In genomic region chr1:59083946-59084865, GRCh38 we compare ENCODE assay signal across 1 cellular context.
A peak's percentile ranks its signal among the peaks of the same experiment; 100 is the strongest.
TF ChIP-seq lines count a peak whose summit lies in the region.

No MANE protein-coding gene starts in this region.

TF ChIP-seq in WTC11, 78 proteins besides CTCF, POLR2A, EP300 and RAD21 (continued from another document and continues in another):
- no peak for TF ChIP-seq NR2C2 (CRISPR knock-in tag; IDR thresholded peaks at IDR 0.05)
- no peak for TF ChIP-seq E2F1 (CRISPR knock-in tag; IDR thresholded peaks at IDR 0.05)
- TF ChIP-seq ZNF121 (CRISPR knock-in tag; IDR thresholded peaks at IDR 0.05), result no peak
- no peak for TF ChIP-seq NFYB (CRISPR knock-in tag; conservative IDR thresholded peaks at IDR 0.05; ENCODE audit: low read depth)
- no peak for TF ChIP-seq GRHL2 (CRISPR knock-in tag; IDR thresholded peaks at IDR 0.05; ENCODE audit: insufficient replicate concordance, severe bottlenecking)
- peak; percentile 33; the same call in 1 of the 2 replicates for TF ChIP-seq SMAD3 (CRISPR knock-in tag; IDR thresholded peaks at IDR 0.05; ENCODE audit: borderline replicate concordance)
- TF ChIP-seq CREB1 (CRISPR knock-in tag; IDR thresholded peaks at IDR 0.05), result no peak
- no peak for TF ChIP-seq TCF7 (CRISPR knock-in tag; IDR thresholded peaks at IDR 0.05; ENCODE audit: low read depth)
- no peak for TF ChIP-seq ZNF232 (CRISPR knock-in tag; IDR thresholded peaks at IDR 0.05)
- no peak for TF ChIP-seq CBFB (CRISPR knock-in tag; IDR thresholded peaks at IDR 0.05; ENCODE audit: low read depth)
- TF ChIP-seq ZNF512 (CRISPR knock-in tag; IDR thresholded peaks at IDR 0.05; ENCODE audit: borderline replicate concordance), result peak; percentile 36; the same call in 1 of the 2 replicates
- TF ChIP-seq ZBTB21 (CRISPR knock-in tag; IDR thresholded peaks at IDR 0.05; ENCODE audit: borderline replicate concordance), result 0 out of 2 replicates have a peak, but pooled peaks have one; percentile 72
- no peak for TF ChIP-seq HMGA2 (CRISPR knock-in tag; IDR thresholded peaks at IDR 0.05)
- no peak for TF ChIP-seq TP53 (CRISPR knock-in tag; IDR thresholded peaks at IDR 0.05)
- no peak for TF ChIP-seq RORB (CRISPR knock-in tag; IDR thresholded peaks at IDR 0.05)
- no peak for TF ChIP-seq IRF1 (CRISPR knock-in tag; IDR thresholded peaks at IDR 0.05)
- TF ChIP-seq GABPB1 (CRISPR knock-in tag; IDR thresholded peaks at IDR 0.05), result no peak
- no peak for TF ChIP-seq ZNF671 (CRISPR knock-in tag; IDR thresholded peaks at IDR 0.05)
- peak; percentile 30; the same call in 1 of the 2 replicates for TF ChIP-seq SP1 (CRISPR knock-in tag; conservative IDR thresholded peaks at IDR 0.05)
- no peak for TF ChIP-seq FOXP1 (CRISPR knock-in tag; IDR thresholded peaks at IDR 0.05; ENCODE audit: borderline replicate concordance)
- no peak for TF ChIP-seq JUN (CRISPR knock-in tag; IDR thresholded peaks at IDR 0.05)
- no peak for TF ChIP-seq ATF2 (CRISPR knock-in tag; IDR thresholded peaks at IDR 0.05; ENCODE audit: borderline replicate concordance, low read depth)
- TF ChIP-seq ZNF423 (CRISPR knock-in tag; IDR thresholded peaks at IDR 0.05), result 0 out of 2 replicates have a peak, but pooled peaks have one; percentile 4
- no peak for TF ChIP-seq ZNF396 (CRISPR knock-in tag; IDR thresholded peaks at IDR 0.05; ENCODE audit: borderline replicate concordance)
- TF ChIP-seq PRDM15 (CRISPR knock-in tag; IDR thresholded peaks at IDR 0.05), result no peak
- TF ChIP-seq ZNF425 (CRISPR knock-in tag; conservative IDR thresholded peaks at IDR 0.05), result no peak
- no peak for TF ChIP-seq ZNF138 (CRISPR knock-in tag; conservative IDR thresholded peaks at IDR 0.05)
- no peak for TF ChIP-seq KAT7 (CRISPR knock-in tag; IDR thresholded peaks at IDR 0.05; ENCODE audit: borderline replicate concordance)
- no peak for TF ChIP-seq CDX4 (CRISPR knock-in tag; IDR thresholded peaks at IDR 0.05; ENCODE audit: borderline replicate concordance)
- no peak for TF ChIP-seq ZMAT4 (CRISPR knock-in tag; IDR thresholded peaks at IDR 0.05)
- no peak for TF ChIP-seq SOX15 (CRISPR knock-in tag; IDR thresholded peaks at IDR 0.05)
- no peak for TF ChIP-seq ATF1 (CRISPR knock-in tag; IDR thresholded peaks at IDR 0.05)
- no peak for TF ChIP-seq ELF4 (CRISPR knock-in tag; IDR thresholded peaks at IDR 0.05; ENCODE audit: low read depth)
- TF ChIP-seq EMX1 (CRISPR knock-in tag; IDR thresholded peaks at IDR 0.05), result no peak
- no peak for TF ChIP-seq NFE2L1 (CRISPR knock-in tag; IDR thresholded peaks at IDR 0.05)
- no peak for TF ChIP-seq SMAD4 (CRISPR knock-in tag; IDR thresholded peaks at IDR 0.05)
- no peak for TF ChIP-seq CREM (CRISPR knock-in tag; IDR thresholded peaks at IDR 0.05)
- 0 out of 2 replicates have a peak, but pooled peaks have one; percentile 25 for TF ChIP-seq MYBL2 (CRISPR knock-in tag; IDR thresholded peaks at IDR 0.05)
- TF ChIP-seq HMGXB4 (CRISPR knock-in tag; IDR thresholded peaks at IDR 0.05), result no peak
- no peak for TF ChIP-seq E2F5 (CRISPR knock-in tag; IDR thresholded peaks at IDR 0.05)
- peak; percentile 56; the same call in 1 of the 2 replicates for TF ChIP-seq MAX (CRISPR knock-in tag; IDR thresholded peaks at IDR 0.05)
- TF ChIP-seq TEAD4 (CRISPR knock-in tag; IDR thresholded peaks at IDR 0.05), result no peak
- no peak for TF ChIP-seq STAT6 (CRISPR knock-in tag; conservative IDR thresholded peaks at IDR 0.05; ENCODE audit: low read depth)
- peak; percentile 33; the same call in 1 of the 2 replicates for TF ChIP-seq ZSCAN18 (CRISPR knock-in tag; IDR thresholded peaks at IDR 0.05)
